Comparison of ENCODE assay signal across 8 cellular contexts in genomic region chr2:54568876-54569298, GRCh38.
DNase-seq lines count a peak whose midpoint lies in the region; ATAC-seq, FAIRE-seq and TF ChIP-seq lines count a peak whose summit lies in the region.

No MANE protein-coding gene starts in this region.

- intact Hi-C loops in ascending aorta (cut with DNase I) = no loop called here

- H3K9me3 ChIP-seq in A549 = no peaks in the 10 kb centered on the region
- H3K9me3 ChIP-seq in esophagus (ENCODE audit: control insufficient read depth in 2 of 2, insufficient read depth in 1 of 2, low read depth in 1 of 2, low read length in 1 of 2) = no peaks in the 10 kb centered on the region
- H3K9me3 ChIP-seq in ascending aorta = no peaks in the 10 kb centered on the region

- ATAC-seq in A549 (no peak), GM19035 (IDR thresholded peaks at IDR 0.05; ENCODE audit: unreplicated experiment) (peak; percentile 29)

- H3K4me1 ChIP-seq in A549 (peaks cover 93% of the 10 kb centered on the region), esophagus (ENCODE audit: control insufficient read depth in 2 of 2, insufficient read depth in 2 of 2, low read length in 1 of 2) (peaks cover 13 to 19% of the 10 kb centered on the region in 2 donors), ascending aorta (peaks cover 15 to 49% of the 10 kb centered on the region in 2 donors)

- 34% methylated on average over 5 of the region's 5 CpGs for WGBS in A549 (ENCODE audit: missing lambda C conversion rate)
- WGBS in esophagus, 2 donors = 27 to 48% methylated on average over 5 of the region's 5 CpGs

- no peak for TF ChIP-seq CTCF in A549 (IDR thresholded peaks at IDR 0.05)
- TF ChIP-seq CTCF in HL-60 (IDR thresholded peaks at IDR 0.05; ENCODE audit: insufficient read depth, low read length) = no peak
- TF ChIP-seq CTCF in ascending aorta (IDR thresholded peaks at IDR 0.05) = no peak

- peak; percentile 49 for FAIRE-seq in A549 (lab: Jason Lieb, UNC)

- no peaks in the 10 kb centered on the region for H3K36me3 ChIP-seq in esophagus (ENCODE audit: control insufficient read depth in 2 of 2, insufficient read depth in 2 of 2, low read length in 1 of 2)
- no peaks in the 10 kb centered on the region for H3K36me3 ChIP-seq in ascending aorta

- peak overlapping the region; percentile 9; the same call in 2 of the 3 replicates for H3K4me3 ChIP-seq in A549
- no peak overlapping the region for H3K4me3 ChIP-seq in HL-60 (replicated peaks; ENCODE audit: insufficient read depth, low read length)
- no peak overlapping the region for H3K4me3 ChIP-seq in esophagus (ENCODE audit: low read depth in 1 of 2, low read length in 2 of 2)
- H3K4me3 ChIP-seq in ascending aorta = no peak overlapping the region

- TF ChIP-seq EP300 in A549 (IDR thresholded peaks at IDR 0.05) = no peak

- H3K27me3 ChIP-seq in HL-60 (ENCODE audit: insufficient read depth, poor library complexity, severe bottlenecking) = no peaks in the 10 kb centered on the region
- H3K27me3 ChIP-seq in esophagus (ENCODE audit: control insufficient read depth in 1 of 2, insufficient read depth in 2 of 2, low read length in 2 of 2) = no peaks in the 10 kb centered on the region
- H3K27me3 ChIP-seq in ascending aorta = no peaks in the 10 kb centered on the region

- CTCF ChIA-PET in A549 (lab: Yijun Ruan, JAX) = no interaction called here

- POLR2A ChIA-PET in A549 (lab: Yijun Ruan, JAX) = interaction anchor here (1.6 kb wide), 1 partner anchor 10 kb away, joined by 6 read pairs; no protein-coding TSS in a partner anchor

- no peak for TF ChIP-seq RAD21 in A549 (conservative IDR thresholded peaks at IDR 0.05 in 1 of 2, IDR thresholded peaks at IDR 0.05 in 1 of 2)

- DNase-seq in A549 (ENCODE audit: low read depth in 1 of 2, low spot score in 1 of 2) (no peak), HL-60 (ENCODE audit: low read depth in 1 of 2, low spot score in 1 of 2) (no peak), HUDEP-2 (lab: John Stamatoyannopoulos, UW; ENCODE audit: unreplicated experiment in 76 of 76) (no peak), ascending aorta (ENCODE audit: low spot score in 2 of 2) (no peak), GF-D8 (lab: John Stamatoyannopoulos, UW) (no peak), DMS53 treated with DMSO at 0.1 percent for 48 hours (lab: John Stamatoyannopoulos, UW; ENCODE audit: unreplicated experiment) (no peak)

- H3K4me2 ChIP-seq in A549 = peak overlapping the region; percentile 86

- H3K27ac ChIP-seq in A549 (peak overlapping the region; percentile 93 to 97), HL-60 (replicated peaks) (peak overlapping the region; percentile 68), esophagus (ENCODE audit: low read depth in 2 of 2, low read length in 1 of 2) (peak overlapping the region; percentile 64), ascending aorta (peak overlapping the region in 1 of 2 donors; percentile 84)

- no peak for TF ChIP-seq POLR2A in A549 (IDR thresholded peaks at IDR 0.05; ENCODE audit: low read length)

TF ChIP-seq in A549, 52 proteins besides CTCF, POLR2A, EP300 and RAD21:
- no peak for TF ChIP-seq NR3C1 (IDR thresholded peaks at IDR 0.05)
- TF ChIP-seq, protein P1, sequence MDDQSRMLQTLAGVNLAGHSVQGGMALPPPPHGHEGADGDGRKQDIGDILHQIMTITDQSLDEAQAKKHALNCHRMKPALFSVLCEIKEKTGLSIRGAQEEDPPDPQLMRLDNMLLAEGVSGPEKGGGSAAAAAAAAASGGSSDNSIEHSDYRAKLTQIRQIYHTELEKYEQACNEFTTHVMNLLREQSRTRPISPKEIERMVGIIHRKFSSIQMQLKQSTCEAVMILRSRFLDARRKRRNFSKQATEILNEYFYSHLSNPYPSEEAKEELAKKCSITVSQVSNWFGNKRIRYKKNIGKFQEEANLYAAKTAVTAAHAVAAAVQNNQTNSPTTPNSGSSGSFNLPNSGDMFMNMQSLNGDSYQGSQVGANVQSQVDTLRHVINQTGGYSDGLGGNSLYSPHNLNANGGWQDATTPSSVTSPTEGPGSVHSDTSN (IDR thresholded peaks at IDR 0.05) = no peak
- TF ChIP-seq CHD4 (IDR thresholded peaks at IDR 0.05; ENCODE audit: borderline replicate concordance) = no peak
- no peak for TF ChIP-seq KDM5A (IDR thresholded peaks at IDR 0.05)
- no peak for TF ChIP-seq BCL3 (IDR thresholded peaks at IDR 0.05)
- no peak for TF ChIP-seq CBX8 (IDR thresholded peaks at IDR 0.05)
- TF ChIP-seq MAFK (IDR thresholded peaks at IDR 0.05; ENCODE audit: partially characterized antibody) = no peak
- TF ChIP-seq CBX2 (IDR thresholded peaks at IDR 0.05; ENCODE audit: borderline replicate concordance, low read depth) = no peak
- no peak for TF ChIP-seq RFX5 (IDR thresholded peaks at IDR 0.05)
- no peak for TF ChIP-seq RNF2 (IDR thresholded peaks at IDR 0.05; ENCODE audit: borderline replicate concordance, low read depth)
- no peak for TF ChIP-seq ZC3H11A (IDR thresholded peaks at IDR 0.05)
- no peak for TF ChIP-seq TFCP2L1 (CRISPR knock-in tag; IDR thresholded peaks at IDR 0.05)
- TF ChIP-seq GATA3 (IDR thresholded peaks at IDR 0.05; ENCODE audit: borderline replicate concordance) = no peak
- no peak for TF ChIP-seq ZFP36 (IDR thresholded peaks at IDR 0.05; ENCODE audit: borderline replicate concordance, partially characterized antibody)
- TF ChIP-seq HOXB13 (CRISPR knock-in tag; IDR thresholded peaks at IDR 0.05; ENCODE audit: low read depth) = no peak
- TF ChIP-seq HDAC2 (IDR thresholded peaks at IDR 0.05) = no peak
- no peak for TF ChIP-seq ZNF302 (CRISPR knock-in tag; IDR thresholded peaks at IDR 0.05)
- TF ChIP-seq HEYL (CRISPR knock-in tag; IDR thresholded peaks at IDR 0.05) = no peak
- TF ChIP-seq E2F6 (IDR thresholded peaks at IDR 0.05; ENCODE audit: borderline replicate concordance, low read depth) = no peak
TF ChIP-seq in A549: peak in this region for 0.
